8 cellular contexts compared by ENCODE assay signal in the genomic region with DNA sequence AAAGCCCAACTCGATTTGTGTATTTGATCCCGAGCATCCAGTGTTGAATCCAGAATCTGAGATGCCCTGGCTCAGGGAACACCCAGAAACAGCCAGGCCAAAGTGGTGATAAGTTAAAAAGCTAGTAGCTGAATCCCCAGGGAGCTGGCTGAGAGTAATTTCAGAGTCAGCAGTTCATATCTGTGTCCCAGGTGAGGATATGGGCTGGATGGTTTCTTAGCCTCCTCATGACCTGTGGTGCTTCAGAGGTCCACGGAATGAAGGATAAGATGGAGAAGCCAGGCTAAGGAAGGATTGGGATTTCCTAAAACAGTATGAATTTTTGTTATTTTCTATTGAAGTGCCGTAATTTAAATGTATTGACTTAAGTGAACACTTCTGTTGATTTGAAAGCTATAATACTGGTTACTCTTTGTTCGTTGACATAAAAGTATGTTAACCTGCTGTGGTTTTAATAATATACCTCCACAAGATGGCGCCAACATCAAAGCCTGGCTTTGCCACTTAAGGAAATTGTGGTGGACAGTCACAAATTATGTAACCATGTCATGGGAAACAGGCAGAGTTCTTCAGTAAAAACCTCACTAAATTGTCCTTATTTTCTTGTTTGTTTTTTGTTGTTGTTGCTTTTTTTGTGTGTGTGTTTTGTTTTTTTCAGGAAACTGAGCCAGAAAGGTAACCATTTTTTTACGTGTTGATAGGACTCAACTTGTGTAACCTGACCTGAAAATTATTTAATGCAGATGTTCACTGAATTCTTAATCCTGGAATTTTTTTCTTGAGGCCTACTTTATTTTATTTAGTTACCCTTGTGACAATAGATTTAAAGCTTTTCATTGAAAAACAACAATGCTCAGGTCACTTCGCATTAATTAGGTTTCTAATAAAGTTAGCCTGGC. TPM values are rescaled to one million over a fixed set of nuclear protein-coding genes. Genes with fewer than 3 reads are reported as not detected.
DNase-seq lines count a peak whose midpoint lies in the region; ATAC-seq and TF ChIP-seq lines count a peak whose summit lies in the region.

No MANE protein-coding gene starts in this region.

- H3K27me3 ChIP-seq in endodermal cell (ENCODE audit: control insufficient read depth, insufficient read depth, low read length, poor library complexity, severe bottlenecking), result no peaks in the 10 kb centered on the region
- no peaks in the 10 kb centered on the region for H3K27me3 ChIP-seq in tibial nerve

- DNase-seq in Right ventricle myocardium inferior (ENCODE audit: missing footprints) (peak; percentile 72), cardiac septum (ENCODE audit: low spot score) (no peak), NCI-H2171 treated with DMSO at 0.1 percent for 48 hours (lab: John Stamatoyannopoulos, UW) (peak; percentile 31), endodermal cell (peak; percentile 63), mesothelial cell of epicardium (ENCODE audit: low spot score in 2 of 2, unreplicated experiment in 2 of 2) (no peak), tibial nerve (ENCODE audit: low spot score in 2 of 2) (peak in 1 of 2 donors; percentile 74)

- peaks cover 7% of the 10 kb centered on the region for H3K9me3 ChIP-seq in endodermal cell (ENCODE audit: control insufficient read depth, low read length)
- no peaks in the 10 kb centered on the region for H3K9me3 ChIP-seq in tibial nerve

- H3K4me1 ChIP-seq in endodermal cell (ENCODE audit: control insufficient read depth, insufficient read depth, low read length) (peaks cover 2% of the 10 kb centered on the region), tibial nerve (peaks cover 0 to 43% (median 1%) of the 10 kb centered on the region in 4 donors)

- ATAC-seq in Right ventricle myocardium inferior (peak; percentile 51), HG02943 (IDR thresholded peaks at IDR 0.05; ENCODE audit: low read depth, unreplicated experiment) (peak; percentile 75)
- peak; percentile 15 to 33 for ATAC-seq in activated CD4-positive, CD25-positive, alpha-beta regulatory T cell treated with anti-CD3 and anti-CD28 coated beads, Interleukin-2, amount 50 U/mL, for 24 hours

- TF ChIP-seq POLR2A in tibial nerve (IDR thresholded peaks at IDR 0.05), result no peak

- TF ChIP-seq EP300 in tibial nerve (IDR thresholded peaks at IDR 0.05), result peak in 1 of 2 donors; percentile 39

- no peak overlapping the region for H3K27ac Mint-ChIP-seq in endodermal cell
- peak overlapping the region; percentile 92 for H3K27ac Mint-ChIP-seq in mesothelial cell of epicardium

- H3K36me3 Mint-ChIP-seq in endodermal cell (ENCODE audit: low read depth), result peaks cover 70% of the 10 kb centered on the region
- H3K36me3 Mint-ChIP-seq in mesothelial cell of epicardium, result peaks cover 26% of the 10 kb centered on the region

- H3K4me3 ChIP-seq in endodermal cell (ENCODE audit: low read length) (no peak overlapping the region), tibial nerve (no peak overlapping the region)

- H3K9me3 Mint-ChIP-seq in endodermal cell, result peaks cover 5% of the 10 kb centered on the region
- peaks cover 3% of the 10 kb centered on the region for H3K9me3 Mint-ChIP-seq in mesothelial cell of epicardium

- TF ChIP-seq CTCF in endodermal cell (conservative IDR thresholded peaks at IDR 0.05) (peak; percentile 89), mesothelial cell of epicardium (IDR thresholded peaks at IDR 0.05; ENCODE audit: unreplicated experiment) (peak; percentile 65), tibial nerve (IDR thresholded peaks at IDR 0.05) (peak; percentile 63 to 83 (median 74))

- 69 to 75% methylated on average over 4 to 8 of the region's 8 CpGs for WGBS in endodermal cell (ENCODE audit: insufficient coverage in 1 of 2, insufficient read length in 1 of 2), 2 experiments
- WGBS in tibial nerve, 2 donors, result 56 to 62% methylated on average over 8 of the region's 8 CpGs

- no peak overlapping the region for H3K9ac ChIP-seq in endodermal cell (ENCODE audit: extremely low read depth, low read length, poor library complexity, severe bottlenecking)

- H3K27me3 Mint-ChIP-seq in endodermal cell (ENCODE audit: insufficient read depth) (no peaks in the 10 kb centered on the region), mesothelial cell of epicardium (ENCODE audit: low read depth) (no peaks in the 10 kb centered on the region)

- H3K27ac ChIP-seq in endodermal cell (ENCODE audit: low read depth, low read length) (no peak overlapping the region), tibial nerve (peak overlapping the region in 2 of 4 donors; percentile 5 to 22)

- H3K36me3 ChIP-seq in endodermal cell (ENCODE audit: control insufficient read depth, insufficient read depth, low read length) (peaks cover 66% of the 10 kb centered on the region), tibial nerve (peaks cover 0 to 68% (median 16%) of the 10 kb centered on the region in 3 donors)

- intact Hi-C loops in Right ventricle myocardium inferior (cut with DNase I) (loop anchor here (2.0 to 5.0 kb wide), 4 partner anchors 195 to 638 kb away; a partner anchor contains a TSS), cardiac septum (cut with DNase I) (loop anchor here (5.0 to 10.0 kb wide), 5 partner anchors 193 to 633 kb away; a partner anchor contains a TSS)

- peaks cover 11% of the 10 kb centered on the region for H3K4me1 Mint-ChIP-seq in endodermal cell
- peaks cover 8% of the 10 kb centered on the region for H3K4me1 Mint-ChIP-seq in mesothelial cell of epicardium

- no peak overlapping the region for H3K4me3 Mint-ChIP-seq in endodermal cell
- H3K4me3 Mint-ChIP-seq in mesothelial cell of epicardium, result no peak overlapping the region

RNA-seq across cellular contexts. Expression of a gene that starts 11.4 kb away (rescaled TPM):
- total RNA-seq in Right ventricle myocardium inferior (20.4 TPM), cardiac septum (13.0 TPM), endodermal cell (10 to 100 TPM; 81.0 to 99.0 TPM), mesothelial cell of epicardium (78.5 to 90.0 TPM (median 88.3 TPM) in 3 replicates), tibial nerve (10 to 100 TPM; 20.4 to 50.2 (median 30.4) TPM)
- polyA plus RNA-seq in endodermal cell (2013, experiment 1 of 2), result 35.0 TPM
- polyA plus RNA-seq in endodermal cell (2013, experiment 2 of 2), result 31.5 TPM

Comparison
In these comparisons a context has a peak if more than half of its experiments do, and no peak if none do; other contexts are left out.
1. DNase-seq: peak in Right ventricle myocardium inferior (single experiment), NCI-H2171 treated with DMSO at 0.1 percent for 48 hours (single experiment) and endodermal cell (single experiment); none in cardiac septum (single experiment) and mesothelial cell of epicardium (0 of 2).
2. ATAC-seq: peak in every context shown above with its lines; median percentile 75 in HG02943; 51 in Right ventricle myocardium inferior; 24 in activated CD4-positive, CD25-positive, alpha-beta regulatory T cell treated with anti-CD3 and anti-CD28 coated beads, Interleukin-2, amount 50 U/mL, for 24 hours.
3. Peak in every context shown above with its lines, with median percentiles within 50 percentile points of each other: CTCF ChIP-seq.